Comparison of ENCODE assay signal across 10 cellular contexts in genomic region chrX:115957862-115958490, GRCh38.
DNase-seq lines count a peak whose midpoint lies in the region; ATAC-seq and TF ChIP-seq lines count a peak whose summit lies in the region.
"Had no signal": no experiment of that assay in that cellular context is flagged by ENCODE, and none has a peak within 500 bp of the region (broad histone marks: within the 10 kb centered on the region; RNA-seq: fewer than 3 reads in every experiment).

No MANE protein-coding gene starts in this region.

- H3K27ac ChIP-seq in ovary = no peak overlapping the region

- H3K4me3 ChIP-seq in LNCaP clone FGC (ENCODE audit: low read depth, low read length) (no peak overlapping the region), mucosa of descending colon (no peak overlapping the region), ovary (no peak overlapping the region)

- DNase-seq in NCI-H1436 (lab: John Stamatoyannopoulos, UW) (peak; percentile 8), NCI-H1436 treated with DMSO at 0.1 percent for 48 hours (lab: John Stamatoyannopoulos, UW) (no peak), LNCaP clone FGC (ENCODE audit: low read depth) (no peak), mucosa of descending colon (no peak), ovary (no peak)
- DNase-seq in activated T-helper 1 cell treated with anti-CD3 and anti-CD28 coated beads, Interleukin-12 subunit alpha, Interleukin-12 subunit beta, Interleukin-2, Interleukin-4 antibody, amounts not matched to agents 30 ng/mL and 10 ng/mL and 1 ng/mL, durations not matched to agents 14 hours and 24 hours and 36 hours (ENCODE audit: low spot score) = no peak
- DNase-seq: T1000 had no signal

- no peaks in the 10 kb centered on the region for H3K27me3 Mint-ChIP-seq in activated T-helper 1 cell treated with anti-CD3 and anti-CD28 coated beads, Interleukin-12 subunit alpha, Interleukin-12 subunit beta, Interleukin-2, Interleukin-4 antibody, amounts not matched to agents 30 ng/mL and 10 ng/mL and 1 ng/mL, durations not matched to agents 14 hours and 24 hours and 36 hours (ENCODE audit: insufficient read depth)
- H3K27me3 Mint-ChIP-seq: brain had no signal

- WGBS in ovary, 3 donors = 55 to 68% (median 61%) methylated on average over 11 of the region's 11 CpGs

- H3K9me3 ChIP-seq in mucosa of descending colon = no peaks in the 10 kb centered on the region
- H3K9me3 ChIP-seq in ovary = no peaks in the 10 kb centered on the region

- peak; percentile 49 for TF ChIP-seq CTCF in LNCaP clone FGC (IDR thresholded peaks at IDR 0.05; ENCODE audit: control insufficient read depth, extremely low read depth, insufficient read depth)
- no peak for TF ChIP-seq CTCF in mucosa of descending colon (IDR thresholded peaks at IDR 0.05)
- no peak for TF ChIP-seq CTCF in ovary (IDR thresholded peaks at IDR 0.05)

- H3K4me3 Mint-ChIP-seq in activated T-helper 1 cell treated with anti-CD3 and anti-CD28 coated beads, Interleukin-12 subunit alpha, Interleukin-12 subunit beta, Interleukin-2, Interleukin-4 antibody, amounts not matched to agents 30 ng/mL and 10 ng/mL and 1 ng/mL, durations not matched to agents 14 hours and 24 hours and 36 hours = no peak overlapping the region
- H3K4me3 Mint-ChIP-seq: brain had no signal

- no peaks in the 10 kb centered on the region for H3K27me3 ChIP-seq in ovary

- intact Hi-C loops in mucosa of descending colon (cut with DNase I, micrococcal nuclease) (no loop called here), ovary (cut with DNase I) (no loop called here)
- intact Hi-C loops in activated T-helper 1 cell treated with anti-CD3 and anti-CD28 coated beads, Interleukin-12 subunit alpha, Interleukin-12 subunit beta, Interleukin-2, Interleukin-4 antibody, amounts not matched to agents 30 ng/mL and 10 ng/mL and 1 ng/mL, durations not matched to agents 14 hours and 24 hours and 36 hours (cut with micrococcal nuclease) = no loop called here

- H3K4me1 ChIP-seq in mucosa of descending colon (ENCODE audit: low read depth) (peaks cover 4% of the 10 kb centered on the region), ovary (ENCODE audit: insufficient read depth) (no peaks in the 10 kb centered on the region)

- no peaks in the 10 kb centered on the region for H3K36me3 Mint-ChIP-seq in activated T-helper 1 cell treated with anti-CD3 and anti-CD28 coated beads, Interleukin-12 subunit alpha, Interleukin-12 subunit beta, Interleukin-2, Interleukin-4 antibody, amounts not matched to agents 30 ng/mL and 10 ng/mL and 1 ng/mL, durations not matched to agents 14 hours and 24 hours and 36 hours (ENCODE audit: low read depth)

- H3K36me3 ChIP-seq in mucosa of descending colon (ENCODE audit: low read depth) = no peaks in the 10 kb centered on the region
- no peaks in the 10 kb centered on the region for H3K36me3 ChIP-seq in ovary

- H3K4me1 Mint-ChIP-seq in activated T-helper 1 cell treated with anti-CD3 and anti-CD28 coated beads, Interleukin-12 subunit alpha, Interleukin-12 subunit beta, Interleukin-2, Interleukin-4 antibody, amounts not matched to agents 30 ng/mL and 10 ng/mL and 1 ng/mL, durations not matched to agents 14 hours and 24 hours and 36 hours (ENCODE audit: low read depth) = no peaks in the 10 kb centered on the region
- H3K4me1 Mint-ChIP-seq: brain had no signal

- ATAC-seq in SK-N-SH treated with all-trans-retinoic acid at 6 μM for 48 hours = peak; percentile 85
- ATAC-seq in mucosa of descending colon = peak; percentile 14
- ATAC-seq in GM19351 (IDR thresholded peaks at IDR 0.05; ENCODE audit: unreplicated experiment) = no peak

- no peak for TF ChIP-seq EP300 in ovary (IDR thresholded peaks at IDR 0.05)

- no peak for TF ChIP-seq POLR2A in ovary (IDR thresholded peaks at IDR 0.05)

- no peak overlapping the region for H3K27ac Mint-ChIP-seq in activated T-helper 1 cell treated with anti-CD3 and anti-CD28 coated beads, Interleukin-12 subunit alpha, Interleukin-12 subunit beta, Interleukin-2, Interleukin-4 antibody, amounts not matched to agents 30 ng/mL and 10 ng/mL and 1 ng/mL, durations not matched to agents 14 hours and 24 hours and 36 hours
- H3K27ac Mint-ChIP-seq: brain had no signal

- H3K9me3 Mint-ChIP-seq in activated T-helper 1 cell treated with anti-CD3 and anti-CD28 coated beads, Interleukin-12 subunit alpha, Interleukin-12 subunit beta, Interleukin-2, Interleukin-4 antibody, amounts not matched to agents 30 ng/mL and 10 ng/mL and 1 ng/mL, durations not matched to agents 14 hours and 24 hours and 36 hours = no peaks in the 10 kb centered on the region

TF ChIP-seq in SK-N-SH treated with all-trans-retinoic acid at 6 μM for 48 hours, 23 proteins besides CTCF, POLR2A, EP300 and RAD21:
- TF ChIP-seq TOX (CRISPR knock-in tag; IDR thresholded peaks at IDR 0.05; ENCODE audit: borderline replicate concordance) = no peak
- TF ChIP-seq, protein P1, sequence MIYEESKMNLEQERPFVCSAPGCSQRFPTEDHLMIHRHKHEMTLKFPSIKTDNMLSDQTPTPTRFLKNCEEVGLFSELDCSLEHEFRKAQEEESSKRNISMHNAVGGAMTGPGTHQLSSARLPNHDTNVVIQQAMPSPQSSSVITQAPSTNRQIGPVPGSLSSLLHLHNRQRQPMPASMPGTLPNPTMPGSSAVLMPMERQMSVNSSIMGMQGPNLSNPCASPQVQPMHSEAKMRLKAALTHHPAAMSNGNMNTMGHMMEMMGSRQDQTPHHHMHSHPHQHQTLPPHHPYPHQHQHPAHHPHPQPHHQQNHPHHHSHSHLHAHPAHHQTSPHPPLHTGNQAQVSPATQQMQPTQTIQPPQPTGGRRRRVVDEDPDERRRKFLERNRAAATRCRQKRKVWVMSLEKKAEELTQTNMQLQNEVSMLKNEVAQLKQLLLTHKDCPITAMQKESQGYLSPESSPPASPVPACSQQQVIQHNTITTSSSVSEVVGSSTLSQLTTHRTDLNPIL (CRISPR knock-in tag; IDR thresholded peaks at IDR 0.05; ENCODE audit: low read depth) = no peak
- TF ChIP-seq OSR1 (CRISPR knock-in tag; IDR thresholded peaks at IDR 0.05) = no peak
- no peak for TF ChIP-seq PPARA (CRISPR knock-in tag; IDR thresholded peaks at IDR 0.05; ENCODE audit: borderline replicate concordance)
- no peak for TF ChIP-seq ZC3H10 (CRISPR knock-in tag; IDR thresholded peaks at IDR 0.05)
- TF ChIP-seq ZNF70 (CRISPR knock-in tag; IDR thresholded peaks at IDR 0.05) = 0 out of 2 replicates have a peak, but pooled peaks have one; percentile 23
